22 cellular contexts compared by ENCODE assay signal in genomic region chr10:8498881-8499280, GRCh38.
DNase-seq lines count a peak whose midpoint lies in the region; ATAC-seq and TF ChIP-seq lines count a peak whose summit lies in the region.
"Had no signal": no experiment of that assay in that cellular context is flagged by ENCODE, and none has a peak within 500 bp of the region (broad histone marks: within the 10 kb centered on the region; RNA-seq: fewer than 3 reads in every experiment).

No MANE protein-coding gene starts in this region.

- no peak overlapping the region for H3K4me3 ChIP-seq in RWPE2 (ENCODE audit: severe bottlenecking)
- H3K4me3 ChIP-seq: cardiac muscle cell, smooth muscle cell, suprapubic skin had no signal

- no peak overlapping the region for H3K4me3 Mint-ChIP-seq in activated CD8-positive, alpha-beta T cell treated with anti-CD3 and anti-CD28 coated beads for 36 hours
- no peak overlapping the region for H3K4me3 Mint-ChIP-seq in activated CD8-positive, alpha-beta T cell treated with anti-CD3 and anti-CD28 coated beads, Interleukin-2, amount 10 ng/mL, durations not matched to agents 7 days and 5 days

- no peak for TF ChIP-seq CTCF in activated CD8-positive, alpha-beta T cell treated with anti-CD3 and anti-CD28 coated beads for 36 hours (IDR thresholded peaks at IDR 0.05)
- TF ChIP-seq CTCF in RWPE2 (IDR thresholded peaks at IDR 0.05; ENCODE audit: poor library complexity, severe bottlenecking), result no peak

- ATAC-seq in activated CD8-positive, alpha-beta T cell treated with anti-CD3 and anti-CD28 coated beads for 36 hours, result no peak
- no peak for ATAC-seq in activated CD8-positive, alpha-beta T cell treated with anti-CD3 and anti-CD28 coated beads, Interleukin-2, amount 10 ng/mL, durations not matched to agents 7 days and 5 days
- peak; percentile 35; the same call in 1 of the 3 replicates for ATAC-seq in RWPE2 (ENCODE audit: low read depth)
- ATAC-seq: left cardiac atrium had no signal

- no peaks in the 10 kb centered on the region for H3K27me3 ChIP-seq in RWPE2 (ENCODE audit: insufficient read depth, poor library complexity, severe bottlenecking)
- H3K27me3 ChIP-seq: cardiac muscle cell, suprapubic skin had no signal

- POLR2A ChIA-PET in activated CD8-positive, alpha-beta T cell treated with anti-CD3 and anti-CD28 coated beads for 36 hours (lab: Charles Lee), result no interaction called here
- POLR2A ChIA-PET in activated CD8-positive, alpha-beta T cell treated with anti-CD3 and anti-CD28 coated beads, Interleukin-2, amount 10 ng/mL, durations not matched to agents 7 days and 5 days (lab: Charles Lee), result no interaction called here

- no peaks in the 10 kb centered on the region for H3K36me3 ChIP-seq in RWPE2 (ENCODE audit: low read depth)
- H3K36me3 ChIP-seq: cardiac muscle cell, suprapubic skin had no signal

- H3K27me3 Mint-ChIP-seq in activated CD8-positive, alpha-beta T cell treated with anti-CD3 and anti-CD28 coated beads for 36 hours, result peaks cover 2% of the 10 kb centered on the region
- H3K27me3 Mint-ChIP-seq in activated CD8-positive, alpha-beta T cell treated with anti-CD3 and anti-CD28 coated beads, Interleukin-2, amount 10 ng/mL, durations not matched to agents 7 days and 5 days (ENCODE audit: low read depth), result peaks cover 6% of the 10 kb centered on the region

- CTCF ChIA-PET in activated CD8-positive, alpha-beta T cell treated with anti-CD3 and anti-CD28 coated beads for 36 hours (lab: Charles Lee), result no interaction called here
- CTCF ChIA-PET in activated CD8-positive, alpha-beta T cell treated with anti-CD3 and anti-CD28 coated beads, Interleukin-2, amount 10 ng/mL, durations not matched to agents 7 days and 5 days (lab: Charles Lee), result interaction anchor here (0.9 kb wide), 1 partner anchor 15 kb away, joined by 3 read pairs; no protein-coding TSS in a partner anchor

- no peaks in the 10 kb centered on the region for H3K36me3 Mint-ChIP-seq in activated CD8-positive, alpha-beta T cell treated with anti-CD3 and anti-CD28 coated beads for 36 hours (ENCODE audit: low read depth)
- H3K36me3 Mint-ChIP-seq in activated CD8-positive, alpha-beta T cell treated with anti-CD3 and anti-CD28 coated beads, Interleukin-2, amount 10 ng/mL, durations not matched to agents 7 days and 5 days (ENCODE audit: low read depth), result no peaks in the 10 kb centered on the region

- no peaks in the 10 kb centered on the region for H3K4me1 ChIP-seq in RWPE2 (ENCODE audit: insufficient read depth, poor library complexity, severe bottlenecking)
- H3K4me1 ChIP-seq: suprapubic skin had no signal

- peaks cover 10% of the 10 kb centered on the region for H3K4me1 Mint-ChIP-seq in activated CD8-positive, alpha-beta T cell treated with anti-CD3 and anti-CD28 coated beads for 36 hours (ENCODE audit: low read depth)
- peaks cover 7% of the 10 kb centered on the region for H3K4me1 Mint-ChIP-seq in activated CD8-positive, alpha-beta T cell treated with anti-CD3 and anti-CD28 coated beads, Interleukin-2, amount 10 ng/mL, durations not matched to agents 7 days and 5 days (ENCODE audit: low read depth)

- no peaks in the 10 kb centered on the region for H3K9me3 ChIP-seq in RWPE2 (ENCODE audit: severe bottlenecking)
- H3K9me3 ChIP-seq: suprapubic skin had no signal

- no peak overlapping the region for H3K27ac Mint-ChIP-seq in activated CD8-positive, alpha-beta T cell treated with anti-CD3 and anti-CD28 coated beads for 36 hours
- H3K27ac Mint-ChIP-seq in activated CD8-positive, alpha-beta T cell treated with anti-CD3 and anti-CD28 coated beads, Interleukin-2, amount 10 ng/mL, durations not matched to agents 7 days and 5 days, result no peak overlapping the region

- no peak overlapping the region for H3K27ac ChIP-seq in RWPE2 (ENCODE audit: poor library complexity, severe bottlenecking)
- H3K27ac ChIP-seq in epithelial cell of prostate, result peak overlapping the region; percentile 70
- H3K27ac ChIP-seq: cardiac muscle cell, suprapubic skin had no signal

- peak; percentile 4 for DNase-seq in activated CD8-positive, alpha-beta T cell treated with anti-CD3 and anti-CD28 coated beads for 36 hours
- no peak for DNase-seq in activated CD8-positive, alpha-beta T cell treated with anti-CD3 and anti-CD28 coated beads, Interleukin-2, amount 10 ng/mL, durations not matched to agents 7 days and 5 days
- DNase-seq in HT1080 (ENCODE audit: low read depth), result peak; percentile 61
- DNase-seq in RWPE2 (ENCODE audit: low spot score), result no peak
- DNase-seq in epithelial cell of prostate (ENCODE audit: low read depth, low spot score), result peak; percentile 49
- DNase-seq in GM19238 (ENCODE audit: insufficient read length, low spot score), result no peak
- DNase-seq in NCI-H187 treated with DMSO at 0.1 percent for 48 hours (lab: John Stamatoyannopoulos, UW), result no peak
- DNase-seq in islet precursor cell, result no peak
- DNase-seq: activated effector memory CD4-positive, alpha-beta T cell treated with Interleukin-2 at 50 U/mL for 16 hours; cortex of kidney; head of caudate nucleus; left cardiac atrium; mesenchymal stem cell; NCI-H1092 treated with DMSO at 0.1 percent for 48 hours; NCI-H2029 treated with DMSO at 0.1 percent for 48 hours; NCI-H345; NCI-H774; SIG-M5; T-helper 1 cell had no signal

- peaks cover 2% of the 10 kb centered on the region for H3K9me3 Mint-ChIP-seq in activated CD8-positive, alpha-beta T cell treated with anti-CD3 and anti-CD28 coated beads for 36 hours
- H3K9me3 Mint-ChIP-seq in activated CD8-positive, alpha-beta T cell treated with anti-CD3 and anti-CD28 coated beads, Interleukin-2, amount 10 ng/mL, durations not matched to agents 7 days and 5 days (ENCODE audit: insufficient read depth), result no peaks in the 10 kb centered on the region

- intact Hi-C loops in activated CD8-positive, alpha-beta T cell treated with anti-CD3 and anti-CD28 coated beads for 36 hours (cut with micrococcal nuclease), result no loop called here

Comparison
In these comparisons a context has a peak if more than half of its experiments do, and no peak if none do; other contexts are left out.
1. DNase-seq: peak in activated CD8-positive, alpha-beta T cell treated with anti-CD3 and anti-CD28 coated beads for 36 hours (single experiment), HT1080 (single experiment) and epithelial cell of prostate (single experiment); none in activated CD8-positive, alpha-beta T cell treated with anti-CD3 and anti-CD28 coated beads, Interleukin-2, amount 10 ng/mL, durations not matched to agents 7 days and 5 days (single experiment), RWPE2 (single experiment), GM19238 (single experiment), NCI-H187 treated with DMSO at 0.1 percent for 48 hours (single experiment) and islet precursor cell (single experiment).